13 cellular contexts compared by ENCODE assay signal in the genomic region with DNA sequence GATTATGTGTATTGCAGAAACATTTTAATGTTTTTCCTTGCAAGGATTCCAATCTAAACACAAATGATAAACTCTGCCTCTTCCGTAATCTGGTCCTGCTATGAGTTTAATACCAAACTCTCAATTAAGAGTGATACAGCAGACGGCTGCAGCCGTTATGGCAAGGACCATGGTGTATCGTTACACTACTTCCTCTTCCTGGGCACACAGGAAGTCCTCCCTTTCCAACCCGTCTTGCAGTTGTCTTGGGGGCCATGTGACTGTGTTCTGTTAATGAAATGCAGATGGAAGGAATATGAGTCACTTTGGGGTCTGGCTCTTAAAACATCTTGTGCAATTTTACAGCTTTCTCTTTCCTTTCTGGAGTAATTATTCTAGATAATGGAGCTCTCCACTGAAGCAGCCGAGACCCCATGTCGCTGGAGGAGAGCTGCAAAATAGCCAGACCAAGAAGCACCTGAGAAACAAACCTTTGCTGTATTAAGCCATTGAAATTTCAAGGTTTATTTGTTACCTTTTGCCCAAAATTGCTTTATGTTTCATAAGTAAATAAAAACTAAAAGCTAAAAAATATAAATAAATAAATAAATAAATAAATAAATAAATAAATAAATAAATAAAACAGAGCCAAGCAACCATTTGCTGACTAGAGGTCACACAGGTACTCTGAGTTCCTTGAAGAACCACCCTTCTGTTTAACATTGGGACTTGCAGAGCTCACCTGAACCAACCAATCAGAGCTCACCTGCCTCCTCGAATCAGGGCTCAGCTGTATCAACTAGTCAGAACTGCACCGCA.
DNase-seq lines count a peak whose midpoint lies in the region; ATAC-seq and TF ChIP-seq lines count a peak whose summit lies in the region.
"Had no signal": no experiment of that assay in that cellular context is flagged by ENCODE, and none has a peak within 500 bp of the region (broad histone marks: within the 10 kb centered on the region; RNA-seq: fewer than 3 reads in every experiment).

No MANE protein-coding gene starts in this region.

- no peak for DNase-seq in Right ventricle myocardium superior
- no peak for DNase-seq in cardiac septum (ENCODE audit: low spot score)
- peak; percentile 76 for DNase-seq in fibroblast of gingiva (ENCODE audit: low read depth)
- no peak for DNase-seq in activated gamma-delta T cell (lab: John Stamatoyannopoulos, UW)
- DNase-seq in type B pancreatic cell (ENCODE audit: extremely low spot score, unreplicated experiment), result no peak
- no peak for DNase-seq in erythroblast (lab: John Stamatoyannopoulos, UW)
- DNase-seq: amygdala, C1 segment of cervical spinal cord, NCI-H146 had no signal

- no peaks in the 10 kb centered on the region for H4K20me1 ChIP-seq in OCI-LY3 (ENCODE audit: insufficient read depth, low read length)

- ATAC-seq in Right ventricle myocardium superior (ENCODE audit: poor library complexity) (peak; percentile 31), HG03159 (IDR thresholded peaks at IDR 0.05; ENCODE audit: unreplicated experiment) (no peak)

- H3K4me1 ChIP-seq in OCI-LY3 (ENCODE audit: low read length), result peaks cover 7% of the 10 kb centered on the region
- H3K4me1 ChIP-seq: SJCRH30 had no signal

- no peaks in the 10 kb centered on the region for H3K9me3 Mint-ChIP-seq in type B pancreatic cell

- H3K9me3 ChIP-seq in OCI-LY3 (ENCODE audit: insufficient read depth, low read length), result no peaks in the 10 kb centered on the region
- H3K9me3 ChIP-seq: SJCRH30 had no signal

- no peaks in the 10 kb centered on the region for H3K36me3 ChIP-seq in OCI-LY3 (replicated peaks; ENCODE audit: low read depth, low read length)
- H3K36me3 ChIP-seq: SJCRH30 had no signal

- no peak overlapping the region for H3K27ac ChIP-seq in OCI-LY3 (ENCODE audit: low read length)
- H3K27ac ChIP-seq: SJCRH30, skin epidermis had no signal

- no peaks in the 10 kb centered on the region for H3K36me3 Mint-ChIP-seq in type B pancreatic cell

- H3K4me3 ChIP-seq in OCI-LY3 (ENCODE audit: low read length), result no peak overlapping the region
- H3K4me3 ChIP-seq: SJCRH30, skin epidermis had no signal

- peak overlapping the region; percentile 39; the same call in 1 of the 2 replicates for H2AFZ ChIP-seq in OCI-LY3 (ENCODE audit: low read depth, low read length)

- no peaks in the 10 kb centered on the region for H3K27me3 ChIP-seq in OCI-LY3 (ENCODE audit: low read depth, low read length)
- H3K27me3 ChIP-seq: SJCRH30 had no signal

- H3K9ac ChIP-seq in OCI-LY3 (ENCODE audit: low read length), result no peak overlapping the region

- H3K27me3 Mint-ChIP-seq in type B pancreatic cell, result peaks cover 3% of the 10 kb centered on the region

- no peak for TF ChIP-seq POLR2A in erythroblast (IDR thresholded peaks at IDR 0.05; ENCODE audit: low read length)

- H3K27ac Mint-ChIP-seq in type B pancreatic cell, result no peak overlapping the region

- TF ChIP-seq CTCF in OCI-LY3 (IDR thresholded peaks at IDR 0.05; ENCODE audit: low read depth, low read length) (no peak), type B pancreatic cell (conservative IDR thresholded peaks at IDR 0.05) (no peak)

- intact Hi-C loops in Right ventricle myocardium superior (cut with DNase I) (no loop called here), cardiac septum (cut with DNase I) (no loop called here)

- H3K79me2 ChIP-seq in OCI-LY3 (ENCODE audit: low read length), result no peaks in the 10 kb centered on the region

- H3K4me3 Mint-ChIP-seq in type B pancreatic cell, result no peak overlapping the region

- peaks cover 3% of the 10 kb centered on the region for H3K4me1 Mint-ChIP-seq in type B pancreatic cell (ENCODE audit: unreplicated experiment)

- no peak overlapping the region for H3K4me2 ChIP-seq in OCI-LY3 (ENCODE audit: low read length)
